In the genomic region with DNA sequence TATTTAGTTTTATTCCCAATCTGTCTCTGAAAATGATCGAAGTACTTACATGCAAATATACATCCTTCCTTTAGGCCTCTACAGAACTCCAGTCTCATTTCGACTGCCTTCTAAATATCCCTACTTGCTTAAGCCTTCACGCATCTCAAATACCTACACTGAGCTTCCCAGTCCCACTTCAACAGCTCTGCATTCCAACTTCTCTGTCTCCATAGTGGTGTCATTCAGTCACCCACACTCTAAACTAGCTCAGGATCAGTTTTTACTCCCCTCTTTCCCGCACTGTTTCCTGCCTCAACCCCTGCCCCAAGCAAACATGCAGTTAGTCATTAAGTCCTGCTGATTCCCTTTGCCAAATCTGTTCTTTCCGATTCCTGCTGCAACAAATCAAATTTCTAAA, we compare ENCODE assay signal across 2 cellular contexts.
TF ChIP-seq lines count a peak whose summit lies in the region.

No MANE protein-coding gene starts in this region.

TF ChIP-seq in IMR-90, 13 proteins besides CTCF, POLR2A, EP300 and RAD21:
- TF ChIP-seq BHLHE40 (IDR thresholded peaks at IDR 0.05; ENCODE audit: low read depth, low read length) = no peak
- TF ChIP-seq RCOR1 (IDR thresholded peaks at IDR 0.05; ENCODE audit: insufficient replicate concordance, low read length) = no peak
- TF ChIP-seq, protein P1, sequence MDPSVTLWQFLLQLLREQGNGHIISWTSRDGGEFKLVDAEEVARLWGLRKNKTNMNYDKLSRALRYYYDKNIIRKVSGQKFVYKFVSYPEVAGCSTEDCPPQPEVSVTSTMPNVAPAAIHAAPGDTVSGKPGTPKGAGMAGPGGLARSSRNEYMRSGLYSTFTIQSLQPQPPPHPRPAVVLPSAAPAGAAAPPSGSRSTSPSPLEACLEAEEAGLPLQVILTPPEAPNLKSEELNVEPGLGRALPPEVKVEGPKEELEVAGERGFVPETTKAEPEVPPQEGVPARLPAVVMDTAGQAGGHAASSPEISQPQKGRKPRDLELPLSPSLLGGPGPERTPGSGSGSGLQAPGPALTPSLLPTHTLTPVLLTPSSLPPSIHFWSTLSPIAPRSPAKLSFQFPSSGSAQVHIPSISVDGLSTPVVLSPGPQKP (IDR thresholded peaks at IDR 0.05; ENCODE audit: borderline replicate concordance, low read depth, low read length) = no peak
- no peak for TF ChIP-seq RFX5 (IDR thresholded peaks at IDR 0.05; ENCODE audit: low read depth, low read length)
- no peak for TF ChIP-seq NFE2L2 (IDR thresholded peaks at IDR 0.05; ENCODE audit: low read depth, low read length)
- TF ChIP-seq MAFK (IDR thresholded peaks at IDR 0.05; ENCODE audit: low read depth, low read length) = no peak
- TF ChIP-seq CHD1 (IDR thresholded peaks at IDR 0.05; ENCODE audit: low read depth, low read length) = no peak
- TF ChIP-seq FOS (IDR thresholded peaks at IDR 0.05; ENCODE audit: low read depth, low read length) = no peak
- TF ChIP-seq CEBPB (IDR thresholded peaks at IDR 0.05; ENCODE audit: low read depth, low read length) = no peak
- no peak for TF ChIP-seq USF2 (IDR thresholded peaks at IDR 0.05; ENCODE audit: low read depth, low read length)
- no peak for TF ChIP-seq SMC3 (IDR thresholded peaks at IDR 0.05; ENCODE audit: low read depth, low read length)
- no peak for TF ChIP-seq MXI1 (IDR thresholded peaks at IDR 0.05; ENCODE audit: borderline replicate concordance, low read depth, low read length)
- no peak for TF ChIP-seq MAZ (IDR thresholded peaks at IDR 0.05; ENCODE audit: borderline replicate concordance, low read depth, low read length)

TF ChIP-seq in GM12878, 131 proteins besides CTCF, POLR2A, EP300 and RAD21:
- TF ChIP-seq IRF3 (IDR thresholded peaks at IDR 0.05) = no peak
- TF ChIP-seq, protein P2, sequence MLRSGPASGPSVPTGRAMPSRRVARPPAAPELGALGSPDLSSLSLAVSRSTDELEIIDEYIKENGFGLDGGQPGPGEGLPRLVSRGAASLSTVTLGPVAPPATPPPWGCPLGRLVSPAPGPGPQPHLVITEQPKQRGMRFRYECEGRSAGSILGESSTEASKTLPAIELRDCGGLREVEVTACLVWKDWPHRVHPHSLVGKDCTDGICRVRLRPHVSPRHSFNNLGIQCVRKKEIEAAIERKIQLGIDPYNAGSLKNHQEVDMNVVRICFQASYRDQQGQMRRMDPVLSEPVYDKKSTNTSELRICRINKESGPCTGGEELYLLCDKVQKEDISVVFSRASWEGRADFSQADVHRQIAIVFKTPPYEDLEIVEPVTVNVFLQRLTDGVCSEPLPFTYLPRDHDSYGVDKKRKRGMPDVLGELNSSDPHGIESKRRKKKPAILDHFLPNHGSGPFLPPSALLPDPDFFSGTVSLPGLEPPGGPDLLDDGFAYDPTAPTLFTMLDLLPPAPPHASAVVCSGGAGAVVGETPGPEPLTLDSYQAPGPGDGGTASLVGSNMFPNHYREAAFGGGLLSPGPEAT (IDR thresholded peaks at IDR 0.05; ENCODE audit: low read depth) = no peak
- TF ChIP-seq, protein P3, sequence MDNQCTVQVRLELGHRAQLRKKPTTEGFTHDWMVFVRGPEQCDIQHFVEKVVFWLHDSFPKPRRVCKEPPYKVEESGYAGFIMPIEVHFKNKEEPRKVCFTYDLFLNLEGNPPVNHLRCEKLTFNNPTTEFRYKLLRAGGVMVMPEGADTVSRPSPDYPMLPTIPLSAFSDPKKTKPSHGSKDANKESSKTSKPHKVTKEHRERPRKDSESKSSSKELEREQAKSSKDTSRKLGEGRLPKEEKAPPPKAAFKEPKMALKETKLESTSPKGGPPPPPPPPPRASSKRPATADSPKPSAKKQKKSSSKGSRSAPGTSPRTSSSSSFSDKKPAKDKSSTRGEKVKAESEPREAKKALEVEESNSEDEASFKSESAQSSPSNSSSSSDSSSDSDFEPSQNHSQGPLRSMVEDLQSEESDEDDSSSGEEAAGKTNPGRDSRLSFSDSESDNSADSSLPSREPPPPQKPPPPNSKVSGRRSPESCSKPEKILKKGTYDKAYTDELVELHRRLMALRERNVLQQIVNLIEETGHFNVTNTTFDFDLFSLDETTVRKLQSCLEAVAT (IDR thresholded peaks at IDR 0.05) = 0 out of 2 replicates have a peak, but pooled peaks have one; percentile 21
